Comparison of ENCODE assay signal across 29 cellular contexts in genomic region chr2:209990838-209991237, GRCh38.
"Had no signal": no experiment of that assay in that cellular context is flagged by ENCODE, and none has a peak within 500 bp of the region (broad histone marks: within the 10 kb centered on the region; RNA-seq: fewer than 3 reads in every experiment).

No MANE protein-coding gene starts in this region.

- H3K36me3 Mint-ChIP-seq: activated naive CD8-positive, alpha-beta T cell treated with anti-CD3 and anti-CD28 coated beads for 36 hours had no signal

- H3K27me3 ChIP-seq: body of pancreas, breast epithelium, MG63, Peyer's patch had no signal

- DNase-seq: activated CD4-positive, alpha-beta T cell treated with anti-CD3 and anti-CD28 coated beads, Interleukin-2, amount 10 ng/mL, durations not matched to agents 24 days and 14 days; activated CD4-positive, alpha-beta T cell treated with anti-CD3 and anti-CD28 coated beads, Interleukin-2, amount 50 U/mL, for 4 hours; activated CD8-positive, alpha-beta T cell treated with anti-CD3 and anti-CD28 coated beads for 36 hours; activated effector memory CD4-positive, alpha-beta T cell treated with anti-CD3 and anti-CD28 coated beads, Interleukin-2, amount 50 U/mL, for 16 hours; activated naive CD4-positive, alpha-beta T cell; activated naive CD4-positive, alpha-beta T cell treated with anti-CD3 and anti-CD28 coated beads, Interleukin-2, amount 50 U/mL, for 16 hours; activated naive CD8-positive, alpha-beta T cell treated with anti-CD3 and anti-CD28 coated beads for 36 hours; activated T-cell treated with anti-CD3 and anti-CD28 coated beads, Interleukin-2, amount 50 U/mL, for 1 hour; activated T-cell treated with anti-CD3 and anti-CD28 coated beads, Interleukin-2, amount 50 U/mL, for 72 hours; body of pancreas; MG63; NCI-H1048; NCI-H1105 treated with DMSO at 0.1 percent for 48 hours; NCI-H1436 treated with DMSO at 0.1 percent for 48 hours; NCI-H1694 treated with DMSO at 0.1 percent for 48 hours; NCI-H2029; NCI-H345; NCI-H524 treated with DMSO at 0.1 percent for 48 hours; NK-92 treated with Interleukin-12 subunit alpha and Interleukin-12 subunit beta, amount 100 ng/mL, for 24 hours; PC-3; Peyer's patch; RPMI8226; SHP77 treated with DMSO at 0.1 percent for 48 hours; SK-N-SH had no signal

- H3K4me1 ChIP-seq: body of pancreas, breast epithelium, Peyer's patch, SJSA1 had no signal

- H3K4me1 Mint-ChIP-seq: activated CD4-positive, alpha-beta T cell treated with anti-CD3 and anti-CD28 coated beads, Interleukin-2, amount 10 ng/mL, durations not matched to agents 24 days and 14 days; activated naive CD8-positive, alpha-beta T cell treated with anti-CD3 and anti-CD28 coated beads for 36 hours; activated T-helper 17 cell treated with anti-CD3 and anti-CD28 coated beads, Interleukin-2, amount 50 U/mL, for 72 hours had no signal

- H3K4me3 Mint-ChIP-seq: activated CD4-positive, alpha-beta T cell treated with anti-CD3 and anti-CD28 coated beads, Interleukin-2, amount 10 ng/mL, durations not matched to agents 24 days and 14 days; activated CD8-positive, alpha-beta T cell treated with anti-CD3 and anti-CD28 coated beads for 36 hours; activated naive CD8-positive, alpha-beta T cell treated with anti-CD3 and anti-CD28 coated beads for 36 hours; activated T-cell treated with anti-CD3 and anti-CD28 coated beads, Interleukin-2, amount 50 U/mL, for 72 hours; activated T-helper 17 cell treated with anti-CD3 and anti-CD28 coated beads, Interleukin-2, amount 50 U/mL, for 72 hours; T-helper 1 cell treated with Interleukin-12 subunit alpha and Interleukin-12 subunit beta and Interleukin-4 antibody, amounts not matched to agents 30 μg/mL and 1 μg/mL, for 36 hours; T-helper 2 cell treated with Interferon-gamma antibody and Interleukin-4, amounts not matched to agents 5 μg/mL and 100 μg/mL, for 36 hours had no signal

- H3K27ac Mint-ChIP-seq: activated CD4-positive, alpha-beta T cell treated with anti-CD3 and anti-CD28 coated beads, Interleukin-2, amount 10 ng/mL, durations not matched to agents 24 days and 14 days; activated CD8-positive, alpha-beta T cell treated with anti-CD3 and anti-CD28 coated beads for 36 hours; activated naive CD8-positive, alpha-beta T cell treated with anti-CD3 and anti-CD28 coated beads for 36 hours; activated T-cell treated with anti-CD3 and anti-CD28 coated beads, Interleukin-2, amount 50 U/mL, for 72 hours; activated T-helper 17 cell treated with anti-CD3 and anti-CD28 coated beads, Interleukin-2, amount 50 U/mL, for 72 hours; T-helper 1 cell treated with Interleukin-12 subunit alpha and Interleukin-12 subunit beta and Interleukin-4 antibody, amounts not matched to agents 30 μg/mL and 1 μg/mL, for 36 hours; T-helper 2 cell treated with Interferon-gamma antibody and Interleukin-4, amounts not matched to agents 5 μg/mL and 100 μg/mL, for 36 hours had no signal

- ATAC-seq: activated CD8-positive, alpha-beta T cell treated with anti-CD3 and anti-CD28 coated beads for 36 hours; activated T-cell treated with anti-CD3 and anti-CD28 coated beads, Interleukin-2, amount 50 U/mL, for 72 hours; activated T-helper 17 cell treated with anti-CD3 and anti-CD28 coated beads, Interleukin-2, amount 50 U/mL, for 72 hours; body of pancreas; PC-3 had no signal

- H3K27ac ChIP-seq: body of pancreas, breast epithelium, Peyer's patch, SJSA1 had no signal

- H3K9me3 Mint-ChIP-seq: activated CD4-positive, alpha-beta T cell treated with anti-CD3 and anti-CD28 coated beads, Interleukin-2, amount 10 ng/mL, durations not matched to agents 24 days and 14 days; activated CD8-positive, alpha-beta T cell treated with anti-CD3 and anti-CD28 coated beads for 36 hours; activated naive CD8-positive, alpha-beta T cell treated with anti-CD3 and anti-CD28 coated beads for 36 hours; activated T-cell treated with anti-CD3 and anti-CD28 coated beads, Interleukin-2, amount 50 U/mL, for 72 hours; activated T-helper 17 cell treated with anti-CD3 and anti-CD28 coated beads, Interleukin-2, amount 50 U/mL, for 72 hours; T-helper 1 cell treated with Interleukin-12 subunit alpha and Interleukin-12 subunit beta and Interleukin-4 antibody, amounts not matched to agents 30 μg/mL and 1 μg/mL, for 36 hours; T-helper 2 cell treated with Interferon-gamma antibody and Interleukin-4, amounts not matched to agents 5 μg/mL and 100 μg/mL, for 36 hours had no signal
